In the genomic region with DNA sequence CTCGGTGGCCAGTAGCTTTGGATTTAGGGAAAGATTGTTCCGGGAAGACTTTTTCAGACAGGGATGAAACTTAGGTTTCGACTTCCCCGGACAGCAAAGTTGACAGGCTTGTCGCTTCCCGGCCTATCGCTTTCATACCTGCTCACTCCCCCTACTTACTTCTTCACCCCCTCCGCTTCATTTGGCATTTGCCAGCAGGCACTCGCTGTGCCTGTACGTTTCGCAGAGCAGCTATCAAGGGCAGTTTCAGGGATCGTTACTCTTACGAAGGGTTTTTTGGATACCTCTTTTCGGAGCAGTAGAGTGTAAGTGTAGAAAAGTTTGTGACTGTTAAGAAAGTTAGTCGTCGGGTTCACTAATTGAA, we compare ENCODE assay signal across 8 cellular contexts. TPM values are rescaled to one million over a fixed set of nuclear protein-coding genes. Genes with fewer than 3 reads are reported as not detected.
DNase-seq lines count a peak whose midpoint lies in the region; ATAC-seq and TF ChIP-seq lines count a peak whose summit lies in the region.

No MANE protein-coding gene starts in this region.

- peaks cover 0 to 6% of the 10 kb centered on the region in 2 donors for H3K4me1 ChIP-seq in ascending aorta

- no peak for TF ChIP-seq CTCF in ascending aorta (IDR thresholded peaks at IDR 0.05)

- H3K27me3 ChIP-seq in ascending aorta: no peaks in the 10 kb centered on the region

- H3K4me1 Mint-ChIP-seq in stimulated activated effector memory CD8-positive, alpha-beta T cell treated with anti-CD3 and anti-CD28 coated beads, Interleukin-12 subunit alpha, Interleukin-12 subunit beta, amount 100 ng/mL, for 72 hours: peaks cover 22% of the 10 kb centered on the region

- DNase-seq in SIG-M5 treated with dmso at 0.1 percent for 504 hours (lab: John Stamatoyannopoulos, UW; ENCODE audit: unreplicated experiment) (peak; percentile 50), SIG-M5 (lab: John Stamatoyannopoulos, UW) (no peak), OCI-M1 (lab: John Stamatoyannopoulos, UW) (peak; percentile 80), ascending aorta (ENCODE audit: low spot score in 2 of 2) (no peak), iPS-NIHi11 (ENCODE audit: low spot score) (peak; percentile 10), DMS153 treated with DMSO at 0.1 percent for 48 hours (lab: John Stamatoyannopoulos, UW; ENCODE audit: unreplicated experiment) (no peak)
- DNase-seq in stimulated activated effector memory CD8-positive, alpha-beta T cell treated with anti-CD3 and anti-CD28 coated beads, Interleukin-12 subunit alpha, Interleukin-12 subunit beta, amount 100 ng/mL, for 72 hours (ENCODE audit: low spot score in 2 of 2): peak; percentile 18 to 65

- no peak for ATAC-seq in stimulated activated effector memory CD8-positive, alpha-beta T cell treated with anti-CD3 and anti-CD28 coated beads, Interleukin-12 subunit alpha, Interleukin-12 subunit beta, amount 100 ng/mL, for 72 hours
- ATAC-seq in GM18873 (IDR thresholded peaks at IDR 0.05; ENCODE audit: low FRiP score, unreplicated experiment): no peak

- H3K4me3 ChIP-seq in ascending aorta: peak overlapping the region; percentile 84 to 90

- peaks cover 20% of the 10 kb centered on the region for H3K36me3 Mint-ChIP-seq in stimulated activated effector memory CD8-positive, alpha-beta T cell treated with anti-CD3 and anti-CD28 coated beads, Interleukin-12 subunit alpha, Interleukin-12 subunit beta, amount 100 ng/mL, for 72 hours

- no peak overlapping the region for H3K4me3 Mint-ChIP-seq in stimulated activated effector memory CD8-positive, alpha-beta T cell treated with anti-CD3 and anti-CD28 coated beads, Interleukin-12 subunit alpha, Interleukin-12 subunit beta, amount 100 ng/mL, for 72 hours

- H3K36me3 ChIP-seq in ascending aorta: peaks cover 0 to 18% of the 10 kb centered on the region in 2 donors

- no peaks in the 10 kb centered on the region for H3K9me3 Mint-ChIP-seq in stimulated activated effector memory CD8-positive, alpha-beta T cell treated with anti-CD3 and anti-CD28 coated beads, Interleukin-12 subunit alpha, Interleukin-12 subunit beta, amount 100 ng/mL, for 72 hours

- peak overlapping the region; percentile 64 to 80 for H3K27ac ChIP-seq in ascending aorta

- intact Hi-C loops in ascending aorta (cut with DNase I): loop anchor here (5.0 to 10.0 kb wide), 5 partner anchors 179 to 1141 kb away; partner anchors contain the start of genes ATP1B1, METTL18 and SFT2D2

- no peak overlapping the region for H3K27ac Mint-ChIP-seq in stimulated activated effector memory CD8-positive, alpha-beta T cell treated with anti-CD3 and anti-CD28 coated beads, Interleukin-12 subunit alpha, Interleukin-12 subunit beta, amount 100 ng/mL, for 72 hours

- no peaks in the 10 kb centered on the region for H3K9me3 ChIP-seq in ascending aorta

RNA-seq across cellular contexts. Expression of gene BLZF1, which starts 0.4 kb away (rescaled TPM):
- total RNA-seq in ascending aorta: 8.5 TPM

RNA-seq across cellular contexts. Expression of gene NME7, which starts 0.8 kb away (rescaled TPM):
- 4.9 TPM for total RNA-seq in ascending aorta

RNA-seq across cellular contexts. Expression of gene CCDC181, which starts 58.9 kb away (rescaled TPM):
- total RNA-seq in ascending aorta: not detected

Comparison
In these comparisons a context has a peak if more than half of its experiments do, and no peak if none do; other contexts are left out.
1. DNase-seq: peak in SIG-M5 treated with dmso at 0.1 percent for 504 hours (single experiment), OCI-M1 (single experiment), iPS-NIHi11 (single experiment) and stimulated activated effector memory CD8-positive, alpha-beta T cell treated with anti-CD3 and anti-CD28 coated beads, Interleukin-12 subunit alpha, Interleukin-12 subunit beta, amount 100 ng/mL, for 72 hours (2 of 2); none in SIG-M5 (single experiment), ascending aorta (0 of 2) and DMS153 treated with DMSO at 0.1 percent for 48 hours (single experiment).